In the genomic region with DNA sequence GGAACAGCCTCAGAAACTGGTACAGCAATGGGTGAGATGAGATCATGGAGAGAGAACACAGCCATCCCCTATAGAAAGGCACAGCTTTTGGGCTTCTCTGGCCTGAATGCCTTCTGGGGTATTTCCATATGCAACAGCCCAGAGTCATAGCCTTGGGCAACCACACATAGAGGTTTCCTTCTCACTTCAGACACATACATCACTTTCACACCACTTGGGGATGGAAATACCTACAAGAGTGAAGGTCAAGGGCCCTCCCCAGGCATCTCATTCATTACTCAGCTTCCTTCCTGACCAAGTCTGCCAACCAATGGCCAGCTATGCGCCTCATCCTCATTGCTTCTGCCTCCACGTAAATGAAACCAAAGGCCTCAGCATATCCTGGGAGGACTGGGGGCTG, we compare ENCODE assay signal across 1 cellular context.
TF ChIP-seq lines count a peak whose summit lies in the region.

No MANE protein-coding gene starts in this region.

TF ChIP-seq in GM12878, 131 proteins besides CTCF, POLR2A, EP300 and RAD21 (continued from another document):
- TF ChIP-seq ASH2L (IDR thresholded peaks at IDR 0.05; ENCODE audit: borderline replicate concordance, low read depth) (no peak), MTA2 (IDR thresholded peaks at IDR 0.05; ENCODE audit: low read depth) (no peak), MXI1 (IDR thresholded peaks at IDR 0.05; ENCODE audit: low read depth, low read length) (no peak), NBN (IDR thresholded peaks at IDR 0.05) (peak; percentile 49; the same call in 1 of the 2 replicates), CHD2 (IDR thresholded peaks at IDR 0.05; ENCODE audit: borderline replicate concordance, low read depth, low read length) (no peak), RUNX3 (IDR thresholded peaks at IDR 0.05; ENCODE audit: low read length) (peak; percentile 16; the same call in 1 of the 2 replicates), IKZF1 (conservative IDR thresholded peaks at IDR 0.05) (0 out of 2 replicates have a peak, but pooled peaks have one; percentile 32), KAT2A (conservative IDR thresholded peaks at IDR 0.05; ENCODE audit: control insufficient read depth, low read depth, low read length) (no peak), TAF1 (IDR thresholded peaks at IDR 0.05; ENCODE audit: borderline replicate concordance, low read depth, low read length) (no peak), NR2C2 (IDR thresholded peaks at IDR 0.05; ENCODE audit: borderline replicate concordance, control insufficient read depth, insufficient read length, low read depth) (no peak), FOS (IDR thresholded peaks at IDR 0.05; ENCODE audit: borderline replicate concordance, extremely low read depth, insufficient read length) (no peak), TCF12 (IDR thresholded peaks at IDR 0.05; ENCODE audit: low read depth, low read length) (no peak), NR2F1 (conservative IDR thresholded peaks at IDR 0.05) (peak; percentile 74), SMAD5 (IDR thresholded peaks at IDR 0.05; ENCODE audit: low read depth) (no peak)
- TF ChIP-seq, protein P1, sequence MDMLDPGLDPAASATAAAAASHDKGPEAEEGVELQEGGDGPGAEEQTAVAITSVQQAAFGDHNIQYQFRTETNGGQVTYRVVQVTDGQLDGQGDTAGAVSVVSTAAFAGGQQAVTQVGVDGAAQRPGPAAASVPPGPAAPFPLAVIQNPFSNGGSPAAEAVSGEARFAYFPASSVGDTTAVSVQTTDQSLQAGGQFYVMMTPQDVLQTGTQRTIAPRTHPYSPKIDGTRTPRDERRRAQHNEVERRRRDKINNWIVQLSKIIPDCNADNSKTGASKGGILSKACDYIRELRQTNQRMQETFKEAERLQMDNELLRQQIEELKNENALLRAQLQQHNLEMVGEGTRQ (IDR thresholded peaks at IDR 0.05; ENCODE audit: borderline replicate concordance, low read depth, low read length), result no peak
- TF ChIP-seq, protein P2, sequence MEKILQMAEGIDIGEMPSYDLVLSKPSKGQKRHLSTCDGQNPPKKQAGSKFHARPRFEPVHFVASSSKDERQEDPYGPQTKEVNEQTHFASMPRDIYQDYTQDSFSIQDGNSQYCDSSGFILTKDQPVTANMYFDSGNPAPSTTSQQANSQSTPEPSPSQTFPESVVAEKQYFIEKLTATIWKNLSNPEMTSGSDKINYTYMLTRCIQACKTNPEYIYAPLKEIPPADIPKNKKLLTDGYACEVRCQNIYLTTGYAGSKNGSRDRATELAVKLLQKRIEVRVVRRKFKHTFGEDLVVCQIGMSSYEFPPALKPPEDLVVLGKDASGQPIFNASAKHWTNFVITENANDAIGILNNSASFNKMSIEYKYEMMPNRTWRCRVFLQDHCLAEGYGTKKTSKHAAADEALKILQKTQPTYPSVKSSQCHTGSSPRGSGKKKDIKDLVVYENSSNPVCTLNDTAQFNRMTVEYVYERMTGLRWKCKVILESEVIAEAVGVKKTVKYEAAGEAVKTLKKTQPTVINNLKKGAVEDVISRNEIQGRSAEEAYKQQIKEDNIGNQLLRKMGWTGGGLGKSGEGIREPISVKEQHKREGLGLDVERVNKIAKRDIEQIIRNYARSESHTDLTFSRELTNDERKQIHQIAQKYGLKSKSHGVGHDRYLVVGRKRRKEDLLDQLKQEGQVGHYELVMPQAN (conservative IDR thresholded peaks at IDR 0.05), result no peak
- TF ChIP-seq, protein P3, sequence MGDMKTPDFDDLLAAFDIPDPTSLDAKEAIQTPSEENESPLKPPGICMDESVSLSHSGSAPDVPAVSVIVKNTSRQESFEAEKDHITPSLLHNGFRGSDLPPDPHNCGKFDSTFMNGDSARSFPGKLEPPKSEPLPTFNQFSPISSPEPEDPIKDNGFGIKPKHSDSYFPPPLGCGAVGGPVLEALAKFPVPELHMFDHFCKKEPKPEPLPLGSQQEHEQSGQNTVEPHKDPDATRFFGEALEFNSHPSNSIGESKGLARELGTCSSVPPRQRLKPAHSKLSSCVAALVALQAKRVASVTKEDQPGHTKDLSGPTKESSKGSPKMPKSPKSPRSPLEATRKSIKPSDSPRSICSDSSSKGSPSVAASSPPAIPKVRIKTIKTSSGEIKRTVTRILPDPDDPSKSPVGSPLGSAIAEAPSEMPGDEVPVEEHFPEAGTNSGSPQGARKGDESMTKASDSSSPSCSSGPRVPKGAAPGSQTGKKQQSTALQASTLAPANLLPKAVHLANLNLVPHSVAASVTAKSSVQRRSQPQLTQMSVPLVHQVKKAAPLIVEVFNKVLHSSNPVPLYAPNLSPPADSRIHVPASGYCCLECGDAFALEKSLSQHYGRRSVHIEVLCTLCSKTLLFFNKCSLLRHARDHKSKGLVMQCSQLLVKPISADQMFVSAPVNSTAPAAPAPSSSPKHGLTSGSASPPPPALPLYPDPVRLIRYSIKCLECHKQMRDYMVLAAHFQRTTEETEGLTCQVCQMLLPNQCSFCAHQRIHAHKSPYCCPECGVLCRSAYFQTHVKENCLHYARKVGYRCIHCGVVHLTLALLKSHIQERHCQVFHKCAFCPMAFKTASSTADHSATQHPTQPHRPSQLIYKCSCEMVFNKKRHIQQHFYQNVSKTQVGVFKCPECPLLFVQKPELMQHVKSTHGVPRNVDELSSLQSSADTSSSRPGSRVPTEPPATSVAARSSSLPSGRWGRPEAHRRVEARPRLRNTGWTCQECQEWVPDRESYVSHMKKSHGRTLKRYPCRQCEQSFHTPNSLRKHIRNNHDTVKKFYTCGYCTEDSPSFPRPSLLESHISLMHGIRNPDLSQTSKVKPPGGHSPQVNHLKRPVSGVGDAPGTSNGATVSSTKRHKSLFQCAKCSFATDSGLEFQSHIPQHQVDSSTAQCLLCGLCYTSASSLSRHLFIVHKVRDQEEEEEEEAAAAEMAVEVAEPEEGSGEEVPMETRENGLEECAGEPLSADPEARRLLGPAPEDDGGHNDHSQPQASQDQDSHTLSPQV (IDR thresholded peaks at IDR 0.05), result no peak
- TF ChIP-seq, protein P4, sequence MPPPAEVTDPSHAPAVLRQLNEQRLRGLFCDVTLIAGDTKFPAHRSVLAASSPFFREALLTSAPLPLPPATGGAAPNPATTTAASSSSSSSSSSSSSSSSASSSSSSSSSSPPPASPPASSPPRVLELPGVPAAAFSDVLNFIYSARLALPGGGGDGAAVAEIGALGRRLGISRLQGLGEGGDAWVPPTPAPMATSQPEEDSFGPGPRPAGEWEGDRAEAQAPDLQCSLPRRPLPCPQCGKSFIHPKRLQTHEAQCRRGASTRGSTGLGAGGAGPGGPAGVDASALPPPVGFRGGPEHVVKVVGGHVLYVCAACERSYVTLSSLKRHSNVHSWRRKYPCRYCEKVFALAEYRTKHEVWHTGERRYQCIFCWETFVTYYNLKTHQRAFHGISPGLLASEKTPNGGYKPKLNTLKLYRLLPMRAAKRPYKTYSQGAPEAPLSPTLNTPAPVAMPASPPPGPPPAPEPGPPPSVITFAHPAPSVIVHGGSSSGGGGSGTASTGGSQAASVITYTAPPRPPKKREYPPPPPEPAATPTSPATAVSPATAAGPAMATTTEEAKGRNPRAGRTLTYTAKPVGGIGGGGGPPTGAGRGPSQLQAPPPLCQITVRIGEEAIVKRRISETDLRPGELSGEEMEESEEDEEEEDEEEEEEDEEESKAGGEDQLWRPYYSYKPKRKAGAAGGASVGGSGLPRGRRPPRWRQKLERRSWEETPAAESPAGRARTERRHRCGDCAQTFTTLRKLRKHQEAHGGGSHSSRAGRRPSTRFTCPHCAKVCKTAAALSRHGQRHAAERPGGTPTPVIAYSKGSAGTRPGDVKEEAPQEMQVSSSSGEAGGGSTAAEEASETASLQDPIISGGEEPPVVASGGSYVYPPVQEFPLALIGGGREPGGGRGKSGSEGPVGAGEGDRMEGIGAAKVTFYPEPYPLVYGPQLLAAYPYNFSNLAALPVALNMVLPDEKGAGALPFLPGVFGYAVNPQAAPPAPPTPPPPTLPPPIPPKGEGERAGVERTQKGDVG (CRISPR knock-in tag; IDR thresholded peaks at IDR 0.05), result no peak
